ENCODE assay signal across 8 cellular contexts in the genomic region with DNA sequence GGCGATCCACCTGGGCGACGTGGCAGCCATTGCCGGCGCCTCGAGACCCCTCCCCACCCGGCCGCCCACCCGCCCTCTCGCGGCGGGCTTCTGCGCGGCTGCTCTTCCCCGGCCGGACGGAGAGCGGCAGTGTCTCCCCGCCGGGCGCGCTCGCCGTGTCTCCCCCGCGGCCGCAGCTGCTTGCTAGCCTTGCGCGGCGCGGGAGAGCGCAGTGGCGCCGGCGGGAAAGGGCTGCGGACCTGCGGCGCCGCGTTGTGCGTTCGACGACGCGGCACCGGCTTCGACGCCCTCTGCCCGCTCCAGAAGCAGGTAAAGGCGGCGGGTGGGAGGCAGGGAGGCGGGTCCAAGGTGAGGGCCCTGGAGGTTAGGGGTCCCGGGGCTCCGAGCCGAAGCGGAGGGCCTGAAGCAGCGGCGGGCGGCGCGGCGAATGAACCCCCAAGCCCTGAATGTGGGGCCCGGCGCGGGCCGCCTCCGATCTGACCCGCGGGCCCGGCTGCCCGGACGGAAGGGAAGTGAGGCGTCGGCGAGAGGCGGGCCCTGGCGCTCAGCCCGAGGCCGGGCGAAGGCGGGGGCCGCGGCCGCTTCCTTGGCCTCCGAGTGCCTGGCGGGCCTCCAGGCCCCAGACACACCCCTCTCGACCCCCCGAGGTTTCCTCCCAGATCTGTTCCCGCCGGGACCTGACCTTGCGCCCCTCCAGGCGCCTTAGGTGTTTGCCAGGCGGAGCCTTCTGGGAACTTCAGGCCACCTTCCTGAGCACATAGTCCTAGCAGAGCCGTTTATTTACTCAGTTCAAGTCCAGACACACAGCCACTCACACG. TPM values are rescaled to one million over a fixed set of nuclear protein-coding genes. Genes with fewer than 3 reads are reported as not detected.
DNase-seq lines count a peak whose midpoint lies in the region; ATAC-seq, FAIRE-seq and TF ChIP-seq lines count a peak whose summit lies in the region.

A gene (plus strand): TSS at position 129 of the 818 bp plus-strand sequence. CDS start 40,491 bp downstream, outside the sequence.

- H3K27ac Mint-ChIP-seq in activated naive CD4-positive, alpha-beta T cell treated with anti-CD3 and anti-CD28 coated beads, Interleukin-2, amount 10 ng/mL, durations not matched to agents 7 days and 5 days, result peak within 1 kb of the TSS; percentile 98

- H3K9ac ChIP-seq in SK-N-SH, result peak within 1 kb of the TSS; percentile 94

- H3K4me2 ChIP-seq in SK-N-SH (peak within 1 kb of the TSS; percentile 87), osteoblast (ENCODE audit: insufficient read depth, low read length) (peak within 1 kb of the TSS; percentile 82)

- peak; percentile 70 for ATAC-seq in thoracic aorta (ENCODE audit: insufficient number of reproducible peaks, low FRiP score, low read depth)

- peaks cover 20% of the 10 kb centered on the region for H3K36me3 Mint-ChIP-seq in activated naive CD4-positive, alpha-beta T cell treated with anti-CD3 and anti-CD28 coated beads, Interleukin-2, amount 10 ng/mL, durations not matched to agents 7 days and 5 days

- H3K4me3 ChIP-seq in HAP-1, result peak within 1 kb of the TSS; percentile 53
- peak within 1 kb of the TSS; percentile 71 for H3K4me3 ChIP-seq in MG63
- H3K4me3 ChIP-seq in SK-N-SH (ENCODE audit: low read depth in 2 of 2, low read length in 1 of 2), result peak within 1 kb of the TSS; percentile 71 to 82
- peak within 1 kb of the TSS; percentile 74 for H3K4me3 ChIP-seq in osteoblast (ENCODE audit: insufficient read depth, low read length)
- peak within 1 kb of the TSS; percentile 98 for H3K4me3 ChIP-seq in thoracic aorta

- H3F3A ChIP-seq in SK-N-SH (replicated peaks; ENCODE audit: insufficient read depth), result peaks cover 30% of the 10 kb centered on the region

- no peaks in the 10 kb centered on the region for H3K9me3 Mint-ChIP-seq in activated naive CD4-positive, alpha-beta T cell treated with anti-CD3 and anti-CD28 coated beads, Interleukin-2, amount 10 ng/mL, durations not matched to agents 7 days and 5 days

- no peaks in the 10 kb centered on the region for H3K9me2 ChIP-seq in SK-N-SH

- H3K36me3 ChIP-seq in HAP-1 (replicated peaks), result no peaks in the 10 kb centered on the region
- no peaks in the 10 kb centered on the region for H3K36me3 ChIP-seq in MG63
- H3K36me3 ChIP-seq in SK-N-SH (replicated peaks in 1 of 2; ENCODE audit: control insufficient read depth in 1 of 2, insufficient read depth in 2 of 2, low read length in 1 of 2), result no peaks in the 10 kb centered on the region
- H3K36me3 ChIP-seq in osteoblast (ENCODE audit: insufficient read depth, low read length), result no peaks in the 10 kb centered on the region
- no peaks in the 10 kb centered on the region for H3K36me3 ChIP-seq in thoracic aorta

- POLR2A ChIA-PET in SK-N-SH (lab: Yijun Ruan, JAX), result interaction anchor here (0.5 to 2.0 kb wide), 8 partner anchors 10 to 734 kb away, joined by 3 to 21 read pairs (median 4); a partner anchor contains a TSS

- H3K27me3 Mint-ChIP-seq in activated naive CD4-positive, alpha-beta T cell treated with anti-CD3 and anti-CD28 coated beads, Interleukin-2, amount 10 ng/mL, durations not matched to agents 7 days and 5 days, result peaks cover 5% of the 10 kb centered on the region

- TF ChIP-seq RAD21 in SK-N-SH (IDR thresholded peaks at IDR 0.05; ENCODE audit: low read length), result peak; percentile 76

- H3K4me3 Mint-ChIP-seq in activated naive CD4-positive, alpha-beta T cell treated with anti-CD3 and anti-CD28 coated beads, Interleukin-2, amount 10 ng/mL, durations not matched to agents 7 days and 5 days, result peak within 1 kb of the TSS; percentile 96

- peaks cover 44% of the 10 kb centered on the region for H3K4me1 Mint-ChIP-seq in activated naive CD4-positive, alpha-beta T cell treated with anti-CD3 and anti-CD28 coated beads, Interleukin-2, amount 10 ng/mL, durations not matched to agents 7 days and 5 days

- FAIRE-seq in G401.6 (lab: Jason Lieb, UNC), result peak; percentile 85

- in situ Hi-C loops in HAP-1 (cut with MboI; ENCODE audit: low sequenced_read_pairs), result loop anchor here (10.0 kb wide), 1 partner anchor 258 kb away; no protein-coding TSS in a partner anchor

- H3K4me1 ChIP-seq in HAP-1 (peaks cover 17% of the 10 kb centered on the region), SK-N-SH (ENCODE audit: control insufficient read depth in 1 of 2, insufficient read depth in 2 of 2, low read depth in 1 of 2, low read length in 1 of 2) (peaks cover 0 to 6% of the 10 kb centered on the region in 2 experiments; a peak in 3 of 4 replicates), osteoblast (ENCODE audit: insufficient read depth, low read length) (peaks cover 17% of the 10 kb centered on the region), thoracic aorta (ENCODE audit: control insufficient read depth in 1 of 2, low read depth in 2 of 2) (peaks cover 13 to 28% of the 10 kb centered on the region in 2 donors)

- H4K20me1 ChIP-seq in SK-N-SH (ENCODE audit: insufficient read depth) (no peaks in the 10 kb centered on the region), osteoblast (ENCODE audit: insufficient read depth, low read length) (no peaks in the 10 kb centered on the region)

- DNase-seq in HAP-1 (ENCODE audit: low spot score in 2 of 2) (peak; percentile 72 to 84), MG63 (peak; percentile 80), SK-N-SH (peak; percentile 93), globus pallidus (ENCODE audit: low spot score) (peak; percentile 69), osteoblast (ENCODE audit: insufficient read length, low spot score, missing footprints) (peak; percentile 94), thoracic aorta (ENCODE audit: low spot score) (peak; percentile 19)
- DNase-seq in activated naive CD4-positive, alpha-beta T cell treated with anti-CD3 and anti-CD28 coated beads, Interleukin-2, amount 10 ng/mL, durations not matched to agents 7 days and 5 days, result peak; percentile 76

- WGBS in SK-N-SH (ENCODE audit: low lambda C conversion rate), result 0% methylated on average over 5 of the region's 95 CpGs

- peak within 1 kb of the TSS; percentile 97 to 98 for H3K27ac ChIP-seq in SK-N-SH (ENCODE audit: low read depth in 2 of 2, low read length in 1 of 2)
- peak within 1 kb of the TSS; percentile 91 for H3K27ac ChIP-seq in osteoblast (ENCODE audit: low read depth, low read length)
- peak within 1 kb of the TSS; percentile 99 for H3K27ac ChIP-seq in thoracic aorta

- TF ChIP-seq CTCF in SK-N-SH (IDR thresholded peaks at IDR 0.05), result peak; percentile 52
- peak; percentile 50 for TF ChIP-seq CTCF in osteoblast (IDR thresholded peaks at IDR 0.05; ENCODE audit: extremely low read depth, low read depth, low read length)
- TF ChIP-seq CTCF in thoracic aorta (IDR thresholded peaks at IDR 0.05), result peak; percentile 66

- H2AFZ ChIP-seq in SK-N-SH (ENCODE audit: low read depth) (peak within 1 kb of the TSS; percentile 91), osteoblast (ENCODE audit: low read length) (peak within 1 kb of the TSS; percentile 88)

- TF ChIP-seq EP300 in SK-N-SH (IDR thresholded peaks at IDR 0.05; ENCODE audit: borderline replicate concordance in 1 of 2, low read depth in 1 of 2, low read length in 1 of 2), result peak in 1 of 2 experiments; percentile 24; a peak in 1 of 4 replicates

- H3K27me3 ChIP-seq in HAP-1 (ENCODE audit: low read depth), result no peaks in the 10 kb centered on the region
- no peaks in the 10 kb centered on the region for H3K27me3 ChIP-seq in MG63
- no peaks in the 10 kb centered on the region for H3K27me3 ChIP-seq in SK-N-SH (ENCODE audit: insufficient read depth)
- no peaks in the 10 kb centered on the region for H3K27me3 ChIP-seq in osteoblast (ENCODE audit: insufficient read depth, low read length)
- no peaks in the 10 kb centered on the region for H3K27me3 ChIP-seq in thoracic aorta (replicated peaks; ENCODE audit: insufficient read depth)

- CTCF ChIA-PET in SK-N-SH (lab: Yijun Ruan, JAX), result interaction anchor here (0.6 to 3.6 kb wide), 23 partner anchors 16 to 786 kb away, joined by 3 to 54 read pairs (median 4); a partner anchor contains a TSS
- CTCF ChIA-PET in activated naive CD4-positive, alpha-beta T cell treated with anti-CD3 and anti-CD28 coated beads, Interleukin-2, amount 10 ng/mL, durations not matched to agents 7 days and 5 days (lab: Charles Lee), result interaction anchor here (1.0 to 3.5 kb wide), 6 partner anchors 140 to 269 kb away, joined by 3 to 16 read pairs (median 6); a partner anchor contains a TSS

- H3K9me3 ChIP-seq in HAP-1 (no peaks in the 10 kb centered on the region), MG63 (no peaks in the 10 kb centered on the region), SK-N-SH (no peaks in the 10 kb centered on the region), osteoblast (ENCODE audit: low read depth, low read length) (no peaks in the 10 kb centered on the region), thoracic aorta (no peaks in the 10 kb centered on the region)

- H3K79me2 ChIP-seq in SK-N-SH (ENCODE audit: insufficient read depth) (peaks cover 26% of the 10 kb centered on the region), osteoblast (ENCODE audit: insufficient read depth, low read length) (peaks cover 3% of the 10 kb centered on the region)

TF ChIP-seq in SK-N-SH, 30 proteins besides CTCF, POLR2A, EP300 and RAD21 (continues in another document):
- TF ChIP-seq RFX5 (IDR thresholded peaks at IDR 0.05; ENCODE audit: low read length) (no peak), GATA2 (CRISPR knock-in tag; IDR thresholded peaks at IDR 0.05) (no peak), JUND (IDR thresholded peaks at IDR 0.05) (no peak), NFIC (IDR thresholded peaks at IDR 0.05; ENCODE audit: borderline replicate concordance) (peak; percentile 87), NRF1 (IDR thresholded peaks at IDR 0.05; ENCODE audit: low read depth, low read length) (no peak), SIN3A (IDR thresholded peaks at IDR 0.05; ENCODE audit: borderline replicate concordance, low read depth, low read length) (peak; percentile 53; the same call in 1 of the 2 replicates), EZH2phosphoT487 (IDR thresholded peaks at IDR 0.05; ENCODE audit: borderline replicate concordance, low read depth) (no peak), TEAD4 (IDR thresholded peaks at IDR 0.05; ENCODE audit: borderline replicate concordance, insufficient read depth) (no peak)
- TF ChIP-seq, protein P1, sequence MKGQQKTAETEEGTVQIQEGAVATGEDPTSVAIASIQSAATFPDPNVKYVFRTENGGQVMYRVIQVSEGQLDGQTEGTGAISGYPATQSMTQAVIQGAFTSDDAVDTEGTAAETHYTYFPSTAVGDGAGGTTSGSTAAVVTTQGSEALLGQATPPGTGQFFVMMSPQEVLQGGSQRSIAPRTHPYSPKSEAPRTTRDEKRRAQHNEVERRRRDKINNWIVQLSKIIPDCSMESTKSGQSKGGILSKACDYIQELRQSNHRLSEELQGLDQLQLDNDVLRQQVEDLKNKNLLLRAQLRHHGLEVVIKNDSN (IDR thresholded peaks at IDR 0.05; ENCODE audit: borderline replicate concordance, low read depth), result no peak

RNA-seq across cellular contexts. Expression of the gene that starts here (rescaled TPM):
- total RNA-seq in MG63 (2014; rRNA removed; shearing (Covaris generic); ENCODE audit: low replicate concordance), result 1.3 and 1.5 TPM in 2 replicates
- 1.2 and 1.4 TPM in 2 replicates for polyA plus RNA-seq in SK-N-SH (2012; rRNA removed)
- 1.6 and 1.8 TPM in 2 replicates for polyA plus RNA-seq in SK-N-SH (2012; cell fraction: cytosol; rRNA removed)
- polyA plus RNA-seq in SK-N-SH (2012; cell fraction: nucleus; rRNA removed), result 1.4 and 3.2 TPM in 2 replicates
- total RNA-seq in osteoblast, result 18.6 and 19.2 TPM in 2 replicates
- 10 to 100 TPM in 1 of 2 donors, 1 to 10 TPM in 1; 5.4 to 10.9 TPM for total RNA-seq in thoracic aorta

Comparison
In these comparisons a context has a peak if more than half of its experiments do, and no peak if none do; other contexts are left out.
1. Peak in every context shown above with its lines: DNase-seq, ATAC-seq, H3K4me3 ChIP-seq and H3K27ac ChIP-seq.
2. DNase-seq: peak in every context shown above with its lines; median percentile 94 in osteoblast; 93 in SK-N-SH; 80 in MG63; 78 in HAP-1; 76 in activated naive CD4-positive, alpha-beta T cell treated with anti-CD3 and anti-CD28 coated beads, Interleukin-2, amount 10 ng/mL, durations not matched to agents 7 days and 5 days; 69 in globus pallidus; 19 in thoracic aorta.